ENCODE assay signal across 8 cellular contexts in the genomic region with DNA sequence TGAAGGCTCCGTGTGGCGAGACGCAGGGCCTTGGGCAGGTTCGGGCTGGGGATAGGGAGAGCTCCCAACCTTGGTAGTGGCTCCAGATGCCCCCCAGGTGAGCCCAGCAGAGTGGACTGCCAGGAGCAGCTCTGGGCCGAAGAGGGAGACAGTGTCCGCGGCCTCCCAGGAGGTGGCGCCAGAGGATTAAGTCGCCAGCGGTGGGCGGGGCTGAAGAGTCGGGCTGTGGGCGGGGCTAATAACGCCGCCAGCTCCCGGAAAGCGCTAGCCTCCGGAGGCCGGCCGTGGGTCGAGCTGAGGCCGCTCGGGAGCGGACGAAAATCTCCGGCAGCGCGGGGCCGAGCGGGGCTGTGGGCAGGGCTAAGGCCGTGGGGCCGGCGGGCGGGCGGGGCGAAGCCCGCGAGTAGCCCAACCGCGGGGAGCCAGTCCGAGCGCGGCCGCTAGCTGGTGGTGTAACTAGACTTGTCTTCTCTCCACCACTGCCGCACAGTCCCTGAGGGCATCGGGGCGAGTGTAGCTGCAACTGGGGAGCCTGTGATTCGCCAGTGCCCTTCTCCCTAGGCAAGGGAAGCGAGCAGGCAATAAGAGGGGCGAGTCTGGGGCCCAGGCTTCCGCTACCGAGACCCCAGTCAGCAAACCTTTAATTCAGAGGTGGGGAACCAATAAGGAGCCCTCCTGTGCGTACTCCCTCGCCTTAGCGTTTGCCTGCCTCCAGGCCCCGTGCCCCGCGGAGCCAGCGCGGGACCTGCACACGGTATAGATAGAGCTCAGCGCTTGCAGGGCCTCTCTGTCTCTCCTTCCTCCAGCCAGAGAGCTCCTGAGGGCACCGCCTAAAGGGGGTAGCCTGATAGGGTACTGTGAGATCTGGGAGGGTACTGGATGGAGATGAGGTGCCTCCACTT. TPM values are rescaled to one million over a fixed set of nuclear protein-coding genes. Genes with fewer than 3 reads are reported as not detected.
DNase-seq lines count a peak whose midpoint lies in the region; ATAC-seq and TF ChIP-seq lines count a peak whose summit lies in the region.

No MANE protein-coding gene starts in this region.

- peak; percentile 97 to 98 for ATAC-seq in natural killer cell treated with Interleukin-12 subunit alpha and Interleukin-12 subunit beta and Interleukin-15 and Interleukin-18, amount 100 ng/mL, for 72 hours

- H3K36me3 Mint-ChIP-seq in activated T-helper 2 cell treated with anti-CD3 and anti-CD28 coated beads, Interferon-gamma antibody, Interleukin-2, Interleukin-4, amounts not matched to agents 10 μg/mL and 5 μg/mL and 100 μg/mL, durations not matched to agents 14 hours and 24 hours and 36 hours (ENCODE audit: low read depth): no peaks in the 10 kb centered on the region
- no peaks in the 10 kb centered on the region for H3K36me3 Mint-ChIP-seq in natural killer cell treated with Interleukin-12 subunit alpha and Interleukin-12 subunit beta and Interleukin-15 and Interleukin-18, amount 100 ng/mL, for 72 hours

- peaks cover 17% of the 10 kb centered on the region for H3K27me3 Mint-ChIP-seq in activated T-helper 2 cell treated with anti-CD3 and anti-CD28 coated beads, Interferon-gamma antibody, Interleukin-2, Interleukin-4, amounts not matched to agents 10 μg/mL and 5 μg/mL and 100 μg/mL, durations not matched to agents 14 hours and 24 hours and 36 hours (ENCODE audit: low read depth)
- H3K27me3 Mint-ChIP-seq in natural killer cell treated with Interleukin-12 subunit alpha and Interleukin-12 subunit beta and Interleukin-15 and Interleukin-18, amount 100 ng/mL, for 72 hours: peaks cover 13 to 17% of the 10 kb centered on the region in 2 donors

- no peak overlapping the region for H3K27ac Mint-ChIP-seq in activated T-helper 2 cell treated with anti-CD3 and anti-CD28 coated beads, Interferon-gamma antibody, Interleukin-2, Interleukin-4, amounts not matched to agents 10 μg/mL and 5 μg/mL and 100 μg/mL, durations not matched to agents 14 hours and 24 hours and 36 hours
- H3K27ac Mint-ChIP-seq in natural killer cell treated with Interleukin-12 subunit alpha and Interleukin-12 subunit beta and Interleukin-15 and Interleukin-18, amount 100 ng/mL, for 72 hours: peak overlapping the region in 1 of 2 donors; percentile 39

- DNase-seq in ELR (ENCODE audit: low read depth) (peak; percentile 94), H4 (ENCODE audit: low spot score) (peak; percentile 69), LNCaP clone FGC (ENCODE audit: low read depth) (peak; percentile 77), RPMI8226 (peak; percentile 95), fibroblast of mammary gland (ENCODE audit: low read depth) (peak; percentile 91)
- peak; percentile 86 for DNase-seq in activated T-helper 2 cell treated with anti-CD3 and anti-CD28 coated beads, Interferon-gamma antibody, Interleukin-2, Interleukin-4, amounts not matched to agents 10 μg/mL and 5 μg/mL and 100 μg/mL, durations not matched to agents 14 hours and 24 hours and 36 hours (ENCODE audit: low spot score)
- DNase-seq in natural killer cell treated with Interleukin-12 subunit alpha and Interleukin-12 subunit beta and Interleukin-15 and Interleukin-18, amount 100 ng/mL, for 72 hours (ENCODE audit: low spot score): peak; percentile 94
- peak; percentile 85 for DNase-seq in stimulated activated naive CD4-positive, alpha-beta T cell treated with Interleukin-2 at 50 U/mL for 16 hours (lab: John Stamatoyannopoulos, UW)

- H3K4me3 ChIP-seq in LNCaP clone FGC (ENCODE audit: low read depth, low read length): peak overlapping the region; percentile 55
- H3K4me3 ChIP-seq in fibroblast of mammary gland (ENCODE audit: control insufficient read depth, low read depth, low read length): peak overlapping the region; percentile 56

- H3K4me1 Mint-ChIP-seq in activated T-helper 2 cell treated with anti-CD3 and anti-CD28 coated beads, Interferon-gamma antibody, Interleukin-2, Interleukin-4, amounts not matched to agents 10 μg/mL and 5 μg/mL and 100 μg/mL, durations not matched to agents 14 hours and 24 hours and 36 hours (ENCODE audit: low read depth): peaks cover 5% of the 10 kb centered on the region
- H3K4me1 Mint-ChIP-seq in natural killer cell treated with Interleukin-12 subunit alpha and Interleukin-12 subunit beta and Interleukin-15 and Interleukin-18, amount 100 ng/mL, for 72 hours (ENCODE audit: low read depth in 2 of 2): peaks cover 0 to 7% of the 10 kb centered on the region in 2 donors

- intact Hi-C loops in activated T-helper 2 cell treated with anti-CD3 and anti-CD28 coated beads, Interferon-gamma antibody, Interleukin-2, Interleukin-4, amounts not matched to agents 10 μg/mL and 5 μg/mL and 100 μg/mL, durations not matched to agents 14 hours and 24 hours and 36 hours (cut with micrococcal nuclease): loop anchor here (1.0 to 2.0 kb wide), 3 partner anchors 15 to 299 kb away; partner anchors contain the start of gene BSN

- H3K4me3 Mint-ChIP-seq in activated T-helper 2 cell treated with anti-CD3 and anti-CD28 coated beads, Interferon-gamma antibody, Interleukin-2, Interleukin-4, amounts not matched to agents 10 μg/mL and 5 μg/mL and 100 μg/mL, durations not matched to agents 14 hours and 24 hours and 36 hours (ENCODE audit: low read depth): peak overlapping the region; percentile 68
- peak overlapping the region; percentile 73 for H3K4me3 Mint-ChIP-seq in natural killer cell treated with Interleukin-12 subunit alpha and Interleukin-12 subunit beta and Interleukin-15 and Interleukin-18, amount 100 ng/mL, for 72 hours

- TF ChIP-seq CTCF in LNCaP clone FGC (IDR thresholded peaks at IDR 0.05; ENCODE audit: control insufficient read depth, extremely low read depth, insufficient read depth) (peak; percentile 93), fibroblast of mammary gland (conservative IDR thresholded peaks at IDR 0.05; ENCODE audit: control insufficient read depth, insufficient read depth, low read depth, low read length) (peak; percentile 69)

- no peaks in the 10 kb centered on the region for H3K9me3 Mint-ChIP-seq in activated T-helper 2 cell treated with anti-CD3 and anti-CD28 coated beads, Interferon-gamma antibody, Interleukin-2, Interleukin-4, amounts not matched to agents 10 μg/mL and 5 μg/mL and 100 μg/mL, durations not matched to agents 14 hours and 24 hours and 36 hours
- H3K9me3 Mint-ChIP-seq in natural killer cell treated with Interleukin-12 subunit alpha and Interleukin-12 subunit beta and Interleukin-15 and Interleukin-18, amount 100 ng/mL, for 72 hours: no peaks in the 10 kb centered on the region

RNA-seq across cellular contexts. Expression of gene BSN, which starts 14.4 kb away (rescaled TPM):
- total RNA-seq in H4 (2014; rRNA removed; shearing (Covaris generic)): 0.04 and 0.16 TPM in 2 replicates
- 0.09 and 0.11 TPM in 2 replicates for total RNA-seq in activated T-helper 2 cell treated with anti-CD3 and anti-CD28 coated beads, Interferon-gamma antibody, Interleukin-2, Interleukin-4, amounts not matched to agents 10 μg/mL and 5 μg/mL and 100 μg/mL, durations not matched to agents 14 hours and 24 hours and 36 hours
- total RNA-seq in natural killer cell treated with Interleukin-12 subunit alpha and Interleukin-12 subunit beta and Interleukin-15 and Interleukin-18, amount 100 ng/mL, for 72 hours: under 1 TPM; 0.39 to 0.59 TPM

Comparison
In these comparisons a context has a peak if more than half of its experiments do, and no peak if none do; other contexts are left out.
1. Peak in every context shown above with its lines: DNase-seq, ATAC-seq and H3K4me3 ChIP-seq.